10 cellular contexts compared by ENCODE assay signal in genomic region chr21:43717166-43717853, GRCh38. TPM values are rescaled to one million over a fixed set of nuclear protein-coding genes. Genes with fewer than 3 reads are reported as not detected.
DNase-seq lines count a peak whose midpoint lies in the region; ATAC-seq lines count a peak whose summit lies in the region.
"Had no signal": no experiment of that assay in that cellular context is flagged by ENCODE, and none has a peak within 500 bp of the region (broad histone marks: within the 10 kb centered on the region; RNA-seq: fewer than 3 reads in every experiment).

No MANE protein-coding gene starts in this region.

- H3K4me3 Mint-ChIP-seq in activated naive CD4-positive, alpha-beta T cell treated with anti-CD3 and anti-CD28 coated beads for 36 hours = peak overlapping the region; percentile 72
- H3K4me3 Mint-ChIP-seq in dendritic cell treated with granulocyte-macrophage colony-stimulating factor and Interleukin-4, amounts not matched to agents 40 ng/mL and 50 ng/mL, for 4 days = no peak overlapping the region
- H3K4me3 Mint-ChIP-seq in stimulated activated effector memory CD8-positive, alpha-beta T cell treated with anti-CD3 and anti-CD28 coated beads, Interleukin-12 subunit alpha, Interleukin-12 subunit beta, amount 100 ng/mL, for 72 hours = peak overlapping the region; percentile 85

- intact Hi-C loops in activated naive CD4-positive, alpha-beta T cell treated with anti-CD3 and anti-CD28 coated beads for 36 hours (cut with micrococcal nuclease) = no loop called here
- intact Hi-C loops in dendritic cell treated with granulocyte-macrophage colony-stimulating factor and Interleukin-4, amounts not matched to agents 40 ng/mL and 50 ng/mL, for 4 days (cut with micrococcal nuclease) = loop anchor here (1.0 kb wide), 1 partner anchor 24 kb away; no protein-coding TSS in a partner anchor

- H3K27me3 Mint-ChIP-seq in activated naive CD4-positive, alpha-beta T cell treated with anti-CD3 and anti-CD28 coated beads for 36 hours (ENCODE audit: low read depth) = peaks cover 2% of the 10 kb centered on the region
- H3K27me3 Mint-ChIP-seq in dendritic cell treated with granulocyte-macrophage colony-stimulating factor and Interleukin-4, amounts not matched to agents 40 ng/mL and 50 ng/mL, for 4 days = peaks cover 23% of the 10 kb centered on the region

- H3K4me1 Mint-ChIP-seq in activated naive CD4-positive, alpha-beta T cell treated with anti-CD3 and anti-CD28 coated beads for 36 hours (ENCODE audit: low read depth) = peaks cover 21% of the 10 kb centered on the region
- H3K4me1 Mint-ChIP-seq in dendritic cell treated with granulocyte-macrophage colony-stimulating factor and Interleukin-4, amounts not matched to agents 40 ng/mL and 50 ng/mL, for 4 days (ENCODE audit: low read depth) = peaks cover 59% of the 10 kb centered on the region
- H3K4me1 Mint-ChIP-seq in stimulated activated effector memory CD8-positive, alpha-beta T cell treated with anti-CD3 and anti-CD28 coated beads, Interleukin-12 subunit alpha, Interleukin-12 subunit beta, amount 100 ng/mL, for 72 hours = peaks cover 45% of the 10 kb centered on the region

- H3K36me3 Mint-ChIP-seq in activated naive CD4-positive, alpha-beta T cell treated with anti-CD3 and anti-CD28 coated beads for 36 hours (ENCODE audit: low read depth) = peaks cover 10% of the 10 kb centered on the region
- peaks cover 29% of the 10 kb centered on the region for H3K36me3 Mint-ChIP-seq in dendritic cell treated with granulocyte-macrophage colony-stimulating factor and Interleukin-4, amounts not matched to agents 40 ng/mL and 50 ng/mL, for 4 days (ENCODE audit: low read depth)
- peaks cover 13% of the 10 kb centered on the region for H3K36me3 Mint-ChIP-seq in stimulated activated effector memory CD8-positive, alpha-beta T cell treated with anti-CD3 and anti-CD28 coated beads, Interleukin-12 subunit alpha, Interleukin-12 subunit beta, amount 100 ng/mL, for 72 hours

- no peaks in the 10 kb centered on the region for H3K9me3 Mint-ChIP-seq in activated naive CD4-positive, alpha-beta T cell treated with anti-CD3 and anti-CD28 coated beads for 36 hours
- no peaks in the 10 kb centered on the region for H3K9me3 Mint-ChIP-seq in dendritic cell treated with granulocyte-macrophage colony-stimulating factor and Interleukin-4, amounts not matched to agents 40 ng/mL and 50 ng/mL, for 4 days
- no peaks in the 10 kb centered on the region for H3K9me3 Mint-ChIP-seq in stimulated activated effector memory CD8-positive, alpha-beta T cell treated with anti-CD3 and anti-CD28 coated beads, Interleukin-12 subunit alpha, Interleukin-12 subunit beta, amount 100 ng/mL, for 72 hours

- DNase-seq in activated naive CD4-positive, alpha-beta T cell treated with anti-CD3 and anti-CD28 coated beads for 36 hours = no peak
- no peak for DNase-seq in activated naive CD4-positive, alpha-beta T cell (lab: John Stamatoyannopoulos, UW)
- DNase-seq in LHCN-M2 (ENCODE audit: low read depth) = peak; percentile 25
- DNase-seq in stimulated activated effector memory CD8-positive, alpha-beta T cell treated with anti-CD3 and anti-CD28 coated beads, Interleukin-12 subunit alpha, Interleukin-12 subunit beta, amount 100 ng/mL, for 72 hours (ENCODE audit: low spot score in 2 of 2) = no peak
- no peak for DNase-seq in globus pallidus (ENCODE audit: low spot score)
- no peak for DNase-seq in NCI-H446 treated with DMSO at 0.1 percent for 48 hours (lab: John Stamatoyannopoulos, UW)
- DNase-seq: activated CD4-positive, CD25-positive, alpha-beta regulatory T cell; SHP77 treated with DMSO at 0.1 percent for 48 hours had no signal

- no peak for ATAC-seq in stimulated activated effector memory CD8-positive, alpha-beta T cell treated with anti-CD3 and anti-CD28 coated beads, Interleukin-12 subunit alpha, Interleukin-12 subunit beta, amount 100 ng/mL, for 72 hours
- ATAC-seq in GM18858 (IDR thresholded peaks at IDR 0.05; ENCODE audit: unreplicated experiment) = no peak

- CTCF ChIA-PET in activated naive CD4-positive, alpha-beta T cell treated with anti-CD3 and anti-CD28 coated beads for 36 hours (lab: Charles Lee) = interaction anchor here (1.1 kb wide), 1 partner anchor 11 kb away, joined by 3 read pairs; no protein-coding TSS in a partner anchor

- H3K27ac Mint-ChIP-seq in activated naive CD4-positive, alpha-beta T cell treated with anti-CD3 and anti-CD28 coated beads for 36 hours = no peak overlapping the region
- peak overlapping the region; percentile 28 for H3K27ac Mint-ChIP-seq in dendritic cell treated with granulocyte-macrophage colony-stimulating factor and Interleukin-4, amounts not matched to agents 40 ng/mL and 50 ng/mL, for 4 days
- H3K27ac Mint-ChIP-seq in stimulated activated effector memory CD8-positive, alpha-beta T cell treated with anti-CD3 and anti-CD28 coated beads, Interleukin-12 subunit alpha, Interleukin-12 subunit beta, amount 100 ng/mL, for 72 hours = peak overlapping the region; percentile 37

RNA-seq across cellular contexts. Expression of gene PDXK, which starts 1.6 kb away (rescaled TPM):
- 100 to 1,000 TPM; 125 to 133 TPM for total RNA-seq in activated naive CD4-positive, alpha-beta T cell treated with anti-CD3 and anti-CD28 coated beads for 36 hours
- total RNA-seq in LHCN-M2 (2014; rRNA removed) = 47.6 and 59.9 TPM in 2 replicates
- 174 TPM for polyA plus RNA-seq in LHCN-M2 (2012)

RNA-seq across cellular contexts. Expression of gene RRP1B, which starts 58.0 kb away (rescaled TPM):
- 10 to 100 TPM; 59.6 to 60.6 TPM for total RNA-seq in activated naive CD4-positive, alpha-beta T cell treated with anti-CD3 and anti-CD28 coated beads for 36 hours
- 36.8 and 37.4 TPM in 2 replicates for total RNA-seq in LHCN-M2 (2014; rRNA removed)
- 11.6 TPM for polyA plus RNA-seq in LHCN-M2 (2012)

RNA-seq across cellular contexts. Expression of gene HSF2BP, which starts 58.0 kb away (rescaled TPM):
- 1 to 10 TPM; 1.3 to 2.1 TPM for total RNA-seq in activated naive CD4-positive, alpha-beta T cell treated with anti-CD3 and anti-CD28 coated beads for 36 hours
- total RNA-seq in LHCN-M2 (2014; rRNA removed) = 2.4 and 2.6 TPM in 2 replicates
- 2.8 TPM for polyA plus RNA-seq in LHCN-M2 (2012)

RNA-seq across cellular contexts. Expression of gene CSTB, which starts 58.8 kb away (rescaled TPM):
- total RNA-seq in activated naive CD4-positive, alpha-beta T cell treated with anti-CD3 and anti-CD28 coated beads for 36 hours = 10 to 100 TPM; 22.8 to 23.0 TPM
- 5.8 and 9.8 TPM in 2 replicates for total RNA-seq in LHCN-M2 (2014; rRNA removed)
- 137 TPM for polyA plus RNA-seq in LHCN-M2 (2012)
